In the genomic region with DNA sequence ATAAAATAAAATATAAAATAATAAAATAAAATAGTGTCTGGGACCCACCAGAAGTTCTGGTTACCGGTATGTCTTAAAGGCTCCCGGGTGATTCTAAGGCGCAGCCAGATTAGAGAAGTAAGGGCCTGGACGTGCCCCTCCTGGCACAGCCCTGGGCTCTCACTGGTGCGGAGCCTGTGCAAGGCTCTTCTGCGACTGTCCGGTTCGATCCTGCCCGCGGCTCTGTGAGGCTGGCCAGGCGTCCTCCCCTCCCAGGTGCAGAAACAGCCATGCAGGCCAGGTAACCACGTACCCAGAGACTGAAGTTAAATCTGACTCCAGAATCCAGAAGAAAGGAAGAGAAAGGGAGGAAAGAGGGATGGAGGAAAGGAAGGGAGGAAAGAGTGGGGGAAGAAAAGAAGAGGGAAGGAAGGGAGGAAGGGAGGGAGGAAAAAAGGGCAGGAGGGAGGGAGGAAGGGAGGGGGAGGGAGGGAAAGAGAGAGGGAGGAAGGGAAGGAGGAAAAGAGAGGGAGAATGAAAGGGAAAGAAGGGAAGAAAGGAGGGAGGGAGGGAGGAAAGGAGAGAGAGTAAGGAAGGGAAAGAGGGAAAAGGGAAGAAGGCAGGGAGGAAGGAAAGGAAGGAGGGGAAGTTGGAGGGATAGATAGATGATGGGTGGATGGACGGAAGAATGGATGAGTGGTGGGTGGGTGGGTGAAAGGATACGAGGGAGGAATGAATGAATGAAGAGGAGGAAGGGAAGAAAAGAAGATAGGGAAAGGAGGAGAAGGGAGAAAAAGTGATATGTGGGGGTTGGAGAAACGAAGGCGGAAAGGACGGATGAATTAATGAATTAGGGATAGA, we compare ENCODE assay signal across 8 cellular contexts. TPM values are rescaled to one million over a fixed set of nuclear protein-coding genes. Genes with fewer than 3 reads are reported as not detected.
DNase-seq lines count a peak whose midpoint lies in the region; ATAC-seq, FAIRE-seq and TF ChIP-seq lines count a peak whose summit lies in the region.

No MANE protein-coding gene starts in this region.

- POLR2A ChIA-PET in RWPE1 (lab: Yijun Ruan, JAX; ENCODE audit: low non-redundant PET), result no interaction called here

- no peaks in the 10 kb centered on the region for H4K20me1 ChIP-seq in keratinocyte (ENCODE audit: control insufficient read depth, extremely low read depth, insufficient read depth, low read length)

- H2AFZ ChIP-seq in keratinocyte (ENCODE audit: control insufficient read depth, low read length), result peak overlapping the region; percentile 80

- intact Hi-C loops in activated T-helper 1 cell treated with anti-CD3 and anti-CD28 coated beads, Interleukin-12 subunit alpha, Interleukin-12 subunit beta, Interleukin-2, Interleukin-4 antibody, amounts not matched to agents 30 ng/mL and 10 ng/mL and 1 ng/mL, durations not matched to agents 14 hours and 24 hours and 36 hours (cut with micrococcal nuclease), result loop anchor here (1.0 to 5.0 kb wide), 3 partner anchors 1271 to 1874 kb away; no protein-coding TSS in a partner anchor
- intact Hi-C loops in tibial artery (cut with DNase I; ENCODE audit: low total_unique reads), result no loop called here

- no peak overlapping the region for H3K27ac Mint-ChIP-seq in activated naive CD4-positive, alpha-beta T cell treated with anti-CD3 and anti-CD28 coated beads, Interleukin-2, amount 50 U/mL, for 24 hours
- no peak overlapping the region for H3K27ac Mint-ChIP-seq in activated T-helper 1 cell treated with anti-CD3 and anti-CD28 coated beads, Interleukin-12 subunit alpha, Interleukin-12 subunit beta, Interleukin-2, Interleukin-4 antibody, amounts not matched to agents 30 ng/mL and 10 ng/mL and 1 ng/mL, durations not matched to agents 14 hours and 24 hours and 36 hours

- H3K79me2 ChIP-seq in keratinocyte (ENCODE audit: control insufficient read depth, insufficient read depth, low read length), result no peaks in the 10 kb centered on the region

- CTCF ChIA-PET in RWPE1 (lab: Yijun Ruan, JAX), result interaction anchor here (0.5 to 1.4 kb wide), 6 partner anchors 13 to 1945 kb away, joined by 3 to 7 read pairs (median 4); no protein-coding TSS in a partner anchor

- TF ChIP-seq CTCF in keratinocyte (optimal IDR thresholded peaks at IDR 0.05 in 1 of 3, IDR thresholded peaks at IDR 0.05 in 1 of 3, conservative IDR thresholded peaks at IDR 0.05 in 1 of 3; ENCODE audit: extremely low read depth in 1 of 3, insufficient read depth in 2 of 3, low read length in 3 of 3) (no peak), tibial artery (IDR thresholded peaks at IDR 0.05) (no peak), RWPE1 (conservative IDR thresholded peaks at IDR 0.05; ENCODE audit: low read depth) (no peak)

- ATAC-seq in HG03342 (IDR thresholded peaks at IDR 0.05; ENCODE audit: unreplicated experiment), result no peak

- dilution Hi-C loops in keratinocyte (cut with MboI; ENCODE audit: extremely low pct_ligation_motif_present, low sequenced_read_pairs), result no loop called here

- H3K4me3 ChIP-seq in keratinocyte (ENCODE audit: control insufficient read depth in 2 of 3, extremely low read depth in 1 of 3, insufficient read depth in 2 of 3, low read depth in 1 of 3, low read length in 3 of 3) (no peak overlapping the region), tibial artery (peak overlapping the region; percentile 39 to 47)

- peak overlapping the region; percentile 69 for H3K4me2 ChIP-seq in keratinocyte (ENCODE audit: control insufficient read depth, extremely low read depth, insufficient read depth, low read depth, low read length)

- H3K27ac ChIP-seq in keratinocyte (ENCODE audit: control insufficient read depth, insufficient read depth, low read length) (no peak overlapping the region), tibial artery (no peak overlapping the region), RWPE1 (no peak overlapping the region)

- FAIRE-seq in keratinocyte (lab: Jason Lieb, UNC), result no peak

- peaks cover 10% of the 10 kb centered on the region for H3K4me1 Mint-ChIP-seq in activated naive CD4-positive, alpha-beta T cell treated with anti-CD3 and anti-CD28 coated beads, Interleukin-2, amount 50 U/mL, for 24 hours
- H3K4me1 Mint-ChIP-seq in activated T-helper 1 cell treated with anti-CD3 and anti-CD28 coated beads, Interleukin-12 subunit alpha, Interleukin-12 subunit beta, Interleukin-2, Interleukin-4 antibody, amounts not matched to agents 30 ng/mL and 10 ng/mL and 1 ng/mL, durations not matched to agents 14 hours and 24 hours and 36 hours (ENCODE audit: low read depth), result no peaks in the 10 kb centered on the region

- H3K4me1 ChIP-seq in keratinocyte (ENCODE audit: control insufficient read depth, extremely low read depth, insufficient read depth, low read length), result no peaks in the 10 kb centered on the region
- peaks cover 0 to 13% (median 9%) of the 10 kb centered on the region in 4 donors for H3K4me1 ChIP-seq in tibial artery

- H3K36me3 Mint-ChIP-seq in activated naive CD4-positive, alpha-beta T cell treated with anti-CD3 and anti-CD28 coated beads, Interleukin-2, amount 50 U/mL, for 24 hours, result no peaks in the 10 kb centered on the region
- H3K36me3 Mint-ChIP-seq in activated T-helper 1 cell treated with anti-CD3 and anti-CD28 coated beads, Interleukin-12 subunit alpha, Interleukin-12 subunit beta, Interleukin-2, Interleukin-4 antibody, amounts not matched to agents 30 ng/mL and 10 ng/mL and 1 ng/mL, durations not matched to agents 14 hours and 24 hours and 36 hours (ENCODE audit: low read depth), result no peaks in the 10 kb centered on the region

- no peaks in the 10 kb centered on the region for H3K9me3 Mint-ChIP-seq in activated naive CD4-positive, alpha-beta T cell treated with anti-CD3 and anti-CD28 coated beads, Interleukin-2, amount 50 U/mL, for 24 hours
- no peaks in the 10 kb centered on the region for H3K9me3 Mint-ChIP-seq in activated T-helper 1 cell treated with anti-CD3 and anti-CD28 coated beads, Interleukin-12 subunit alpha, Interleukin-12 subunit beta, Interleukin-2, Interleukin-4 antibody, amounts not matched to agents 30 ng/mL and 10 ng/mL and 1 ng/mL, durations not matched to agents 14 hours and 24 hours and 36 hours

- DNase-seq in activated naive CD4-positive, alpha-beta T cell treated with Interleukin-2 at 50 U/mL for 16 hours, result no peak
- DNase-seq in activated T-helper 1 cell treated with anti-CD3 and anti-CD28 coated beads, Interleukin-12 subunit alpha, Interleukin-12 subunit beta, Interleukin-2, Interleukin-4 antibody, amounts not matched to agents 30 ng/mL and 10 ng/mL and 1 ng/mL, durations not matched to agents 14 hours and 24 hours and 36 hours (ENCODE audit: low spot score), result no peak
- DNase-seq in keratinocyte (ENCODE audit: low read depth, low spot score), result no peak
- DNase-seq in tibial artery, result peak in 1 of 2 donors; percentile 29
- no peak for DNase-seq in RWPE1 (ENCODE audit: low spot score)
- no peak for DNase-seq in SW 1271 (lab: John Stamatoyannopoulos, UW)

- no peaks in the 10 kb centered on the region for H3K9me3 ChIP-seq in keratinocyte (ENCODE audit: control insufficient read depth, low read depth, low read length)
- no peaks in the 10 kb centered on the region for H3K9me3 ChIP-seq in tibial artery

- H3K27me3 Mint-ChIP-seq in activated naive CD4-positive, alpha-beta T cell treated with anti-CD3 and anti-CD28 coated beads, Interleukin-2, amount 50 U/mL, for 24 hours, result no peaks in the 10 kb centered on the region
- peaks cover 6% of the 10 kb centered on the region for H3K27me3 Mint-ChIP-seq in activated T-helper 1 cell treated with anti-CD3 and anti-CD28 coated beads, Interleukin-12 subunit alpha, Interleukin-12 subunit beta, Interleukin-2, Interleukin-4 antibody, amounts not matched to agents 30 ng/mL and 10 ng/mL and 1 ng/mL, durations not matched to agents 14 hours and 24 hours and 36 hours (ENCODE audit: insufficient read depth)

- peaks cover 7% of the 10 kb centered on the region for H3K27me3 ChIP-seq in keratinocyte (ENCODE audit: control insufficient read depth, extremely low read depth, insufficient read depth, low read length)
- peaks cover 0 to 8% of the 10 kb centered on the region in 2 donors for H3K27me3 ChIP-seq in tibial artery

- no peaks in the 10 kb centered on the region for H3K9me1 ChIP-seq in keratinocyte (ENCODE audit: control insufficient read depth, extremely low read depth, insufficient read depth, low read length)

- H3K36me3 ChIP-seq in keratinocyte (ENCODE audit: control insufficient read depth in 2 of 2, extremely low read depth in 1 of 2, insufficient read depth in 2 of 2, low read length in 2 of 2) (no peaks in the 10 kb centered on the region), tibial artery (no peaks in the 10 kb centered on the region)

- H3K9ac ChIP-seq in keratinocyte (ENCODE audit: control insufficient read depth, extremely low read depth, insufficient read depth, low read length), result no peak overlapping the region

- H3K4me3 Mint-ChIP-seq in activated naive CD4-positive, alpha-beta T cell treated with anti-CD3 and anti-CD28 coated beads, Interleukin-2, amount 50 U/mL, for 24 hours, result peak overlapping the region; percentile 76
- peak overlapping the region; percentile 64 for H3K4me3 Mint-ChIP-seq in activated T-helper 1 cell treated with anti-CD3 and anti-CD28 coated beads, Interleukin-12 subunit alpha, Interleukin-12 subunit beta, Interleukin-2, Interleukin-4 antibody, amounts not matched to agents 30 ng/mL and 10 ng/mL and 1 ng/mL, durations not matched to agents 14 hours and 24 hours and 36 hours

RNA-seq across cellular contexts. Expression of gene C16orf82, which starts 42.3 kb away (rescaled TPM):
- not detected in 2 replicates for total RNA-seq in activated T-helper 1 cell treated with anti-CD3 and anti-CD28 coated beads, Interleukin-12 subunit alpha, Interleukin-12 subunit beta, Interleukin-2, Interleukin-4 antibody, amounts not matched to agents 30 ng/mL and 10 ng/mL and 1 ng/mL, durations not matched to agents 14 hours and 24 hours and 36 hours
- not detected in 3 replicates for polyA plus RNA-seq in keratinocyte
- polyA plus RNA-seq in keratinocyte (2011; ENCODE audit: low read depth), result not detected
- polyA plus RNA-seq in keratinocyte (2011; cell fraction: cytosol; rRNA removed), result not detected in 2 replicates
- not detected in 2 replicates for polyA plus RNA-seq in keratinocyte (2011; cell fraction: nucleus; rRNA removed)
- not detected in 2 replicates for polyA plus RNA-seq in keratinocyte (2012; ENCODE audit: low replicate concordance)
- not detected in 3 replicates for polyA minus RNA-seq in keratinocyte
- not detected for polyA minus RNA-seq in keratinocyte (2011; cell fraction: cytosol; rRNA and poly(A)+ RNA removed)
- polyA minus RNA-seq in keratinocyte (2011; cell fraction: nucleus; rRNA and poly(A)+ RNA removed), result not detected in 2 replicates

Comparison
In these comparisons a context has a peak if more than half of its experiments do, and no peak if none do; other contexts are left out.
1. H3K4me3 ChIP-seq: peak in tibial artery (2 of 2); none in keratinocyte (0 of 3).